Comparison of ENCODE assay signal across 10 cellular contexts in the genomic region with DNA sequence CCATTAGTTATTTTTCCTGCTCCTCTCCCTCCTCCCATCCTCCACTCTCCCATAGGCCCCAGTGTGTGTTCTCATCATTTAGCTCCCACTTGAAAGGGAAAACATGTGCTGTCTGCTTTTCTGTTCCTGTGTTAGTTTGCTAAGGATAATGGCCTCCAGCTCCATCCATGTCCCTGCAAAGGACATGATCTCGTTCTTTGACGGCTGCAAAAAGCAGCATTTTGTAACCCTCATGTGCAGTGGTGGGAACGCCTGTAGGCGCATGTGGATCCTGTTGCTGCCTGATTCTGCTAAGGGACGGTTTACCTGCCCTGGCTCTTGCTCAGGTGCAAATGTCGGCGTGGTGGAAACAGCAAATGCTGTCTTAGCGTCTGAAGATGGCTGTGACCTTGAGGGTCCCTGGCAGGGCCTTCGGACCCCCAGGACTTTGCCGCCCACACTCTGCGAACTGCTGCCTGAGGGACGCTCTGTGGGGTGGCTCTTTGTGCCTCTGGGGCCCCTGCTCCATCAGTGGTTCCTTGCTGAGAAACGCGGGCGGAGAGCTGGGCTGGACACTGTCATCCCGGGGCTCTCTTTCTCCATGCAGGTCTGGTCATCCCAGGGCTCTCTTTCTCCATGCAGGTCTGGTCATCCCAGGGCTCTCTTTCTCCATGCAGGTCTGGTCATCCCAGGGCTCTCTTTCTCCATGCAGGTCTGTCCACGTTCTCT. TPM values are rescaled to one million over a fixed set of nuclear protein-coding genes. Genes with fewer than 3 reads are reported as not detected.
DNase-seq lines count a peak whose midpoint lies in the region; ATAC-seq and TF ChIP-seq lines count a peak whose summit lies in the region.
"Had no signal": no experiment of that assay in that cellular context is flagged by ENCODE, and none has a peak within 500 bp of the region (broad histone marks: within the 10 kb centered on the region; RNA-seq: fewer than 3 reads in every experiment).

No MANE protein-coding gene starts in this region.

- in situ Hi-C loops in HAP-1 (cut with MboI; ENCODE audit: low sequenced_read_pairs), result no loop called here

- H3K36me3 ChIP-seq in HAP-1 (replicated peaks), result no peaks in the 10 kb centered on the region

- peak overlapping the region; percentile 53 for H3K4me3 ChIP-seq in HL-60 (replicated peaks; ENCODE audit: insufficient read depth, low read length)
- H3K4me3 ChIP-seq in HAP-1, result no peak overlapping the region

- H3K4me3 Mint-ChIP-seq in activated naive CD4-positive, alpha-beta T cell treated with anti-CD3 and anti-CD28 coated beads for 36 hours, result peak overlapping the region; percentile 63
- H3K4me3 Mint-ChIP-seq in activated CD8-positive, alpha-beta T cell treated with anti-CD3 and anti-CD28 coated beads, Interleukin-2, amount 10 ng/mL, durations not matched to agents 7 days and 5 days, result peak overlapping the region; percentile 87
- H3K4me3 Mint-ChIP-seq in stimulated activated memory B cell treated with anti-CD40 and anti-IgM and Interleukin-4, amounts not matched to agents 10 μg/mL and 1 μg/mL and 100 μg/mL, for 72 hours, result peak overlapping the region; percentile 88
- no peak overlapping the region for H3K4me3 Mint-ChIP-seq in HFFc6

- no peaks in the 10 kb centered on the region for H3K27me3 Mint-ChIP-seq in activated naive CD4-positive, alpha-beta T cell treated with anti-CD3 and anti-CD28 coated beads for 36 hours (ENCODE audit: low read depth)
- no peaks in the 10 kb centered on the region for H3K27me3 Mint-ChIP-seq in activated CD8-positive, alpha-beta T cell treated with anti-CD3 and anti-CD28 coated beads, Interleukin-2, amount 10 ng/mL, durations not matched to agents 7 days and 5 days (ENCODE audit: low read depth)
- H3K27me3 Mint-ChIP-seq in stimulated activated memory B cell treated with anti-CD40 and anti-IgM and Interleukin-4, amounts not matched to agents 10 μg/mL and 1 μg/mL and 100 μg/mL, for 72 hours, result no peaks in the 10 kb centered on the region
- H3K27me3 Mint-ChIP-seq in HFFc6 (ENCODE audit: insufficient read depth), result no peaks in the 10 kb centered on the region

- peaks cover 2% of the 10 kb centered on the region for H3K36me3 Mint-ChIP-seq in activated naive CD4-positive, alpha-beta T cell treated with anti-CD3 and anti-CD28 coated beads for 36 hours (ENCODE audit: low read depth)
- H3K36me3 Mint-ChIP-seq in activated CD8-positive, alpha-beta T cell treated with anti-CD3 and anti-CD28 coated beads, Interleukin-2, amount 10 ng/mL, durations not matched to agents 7 days and 5 days (ENCODE audit: low read depth), result peaks cover 3% of the 10 kb centered on the region
- peaks cover 13% of the 10 kb centered on the region for H3K36me3 Mint-ChIP-seq in stimulated activated memory B cell treated with anti-CD40 and anti-IgM and Interleukin-4, amounts not matched to agents 10 μg/mL and 1 μg/mL and 100 μg/mL, for 72 hours
- H3K36me3 Mint-ChIP-seq in HFFc6 (ENCODE audit: low read depth), result no peaks in the 10 kb centered on the region; the same call in none of the 2 replicates

- POLR2A ChIA-PET in activated CD8-positive, alpha-beta T cell treated with anti-CD3 and anti-CD28 coated beads, Interleukin-2, amount 10 ng/mL, durations not matched to agents 7 days and 5 days (lab: Charles Lee), result interaction anchor here (0.6 to 2.8 kb wide), 6 partner anchors 8 to 226 kb away, joined by 3 to 18 read pairs (median 5); partner anchors contain the start of genes FUOM and PAOX

- CTCF ChIA-PET in activated naive CD4-positive, alpha-beta T cell treated with anti-CD3 and anti-CD28 coated beads for 36 hours (lab: Charles Lee), result interaction anchor here (0.9 kb wide), 1 partner anchor 11 kb away, joined by 3 read pairs; no protein-coding TSS in a partner anchor
- CTCF ChIA-PET in activated CD8-positive, alpha-beta T cell treated with anti-CD3 and anti-CD28 coated beads, Interleukin-2, amount 10 ng/mL, durations not matched to agents 7 days and 5 days (lab: Charles Lee), result interaction anchor here (2.1 to 2.6 kb wide), 2 partner anchors 59 to 81 kb away, joined by 5 to 10 read pairs; no protein-coding TSS in a partner anchor

- peak overlapping the region; percentile 75 for H3K27ac ChIP-seq in HL-60 (replicated peaks)

- TF ChIP-seq CTCF in HL-60 (IDR thresholded peaks at IDR 0.05; ENCODE audit: insufficient read depth, low read length) (no peak), HFFc6 (IDR thresholded peaks at IDR 0.05) (no peak)

- H3K4me1 Mint-ChIP-seq in activated naive CD4-positive, alpha-beta T cell treated with anti-CD3 and anti-CD28 coated beads for 36 hours (ENCODE audit: low read depth), result peaks cover 40% of the 10 kb centered on the region
- peaks cover 43% of the 10 kb centered on the region for H3K4me1 Mint-ChIP-seq in activated CD8-positive, alpha-beta T cell treated with anti-CD3 and anti-CD28 coated beads, Interleukin-2, amount 10 ng/mL, durations not matched to agents 7 days and 5 days (ENCODE audit: low read depth)
- H3K4me1 Mint-ChIP-seq in stimulated activated memory B cell treated with anti-CD40 and anti-IgM and Interleukin-4, amounts not matched to agents 10 μg/mL and 1 μg/mL and 100 μg/mL, for 72 hours, result peaks cover 61% of the 10 kb centered on the region
- H3K4me1 Mint-ChIP-seq in HFFc6 (ENCODE audit: low read depth), result peaks cover 10% of the 10 kb centered on the region; the same call in 1 of the 2 replicates

- ATAC-seq in activated CD8-positive, alpha-beta T cell treated with anti-CD3 and anti-CD28 coated beads, Interleukin-2, amount 10 ng/mL, durations not matched to agents 7 days and 5 days, result no peak
- ATAC-seq in stimulated activated memory B cell treated with anti-CD40 and anti-IgM and Interleukin-4, amounts not matched to agents 10 μg/mL and 1 μg/mL and 100 μg/mL, for 72 hours, result no peak

- DNase-seq in activated naive CD4-positive, alpha-beta T cell treated with anti-CD3 and anti-CD28 coated beads for 36 hours, result no peak
- DNase-seq in activated naive CD4-positive, alpha-beta T cell (lab: John Stamatoyannopoulos, UW), result no peak
- DNase-seq in HL-60 (ENCODE audit: low read depth in 1 of 2, low spot score in 1 of 2), result peak; percentile 54 to 79
- no peak for DNase-seq in activated CD8-positive, alpha-beta T cell treated with anti-CD3 and anti-CD28 coated beads, Interleukin-2, amount 10 ng/mL, durations not matched to agents 7 days and 5 days
- no peak for DNase-seq in HFFc6
- no peak for DNase-seq in HAP-1 (ENCODE audit: low spot score in 2 of 2)
- no peak for DNase-seq in AG20443 (ENCODE audit: low spot score)
- DNase-seq: trophoblast cell had no signal

- no peaks in the 10 kb centered on the region for H3K27me3 ChIP-seq in HL-60 (ENCODE audit: insufficient read depth, poor library complexity, severe bottlenecking)
- no peaks in the 10 kb centered on the region for H3K27me3 ChIP-seq in HAP-1 (ENCODE audit: low read depth)

- H3K4me1 ChIP-seq in HAP-1, result peaks cover under 1% of the 10 kb centered on the region; the same call in 1 of the 2 replicates

- no peaks in the 10 kb centered on the region for H3K9me3 ChIP-seq in HAP-1

- peak overlapping the region; percentile 96 for H3K27ac Mint-ChIP-seq in activated naive CD4-positive, alpha-beta T cell treated with anti-CD3 and anti-CD28 coated beads for 36 hours
- peak overlapping the region; percentile 99 for H3K27ac Mint-ChIP-seq in activated CD8-positive, alpha-beta T cell treated with anti-CD3 and anti-CD28 coated beads, Interleukin-2, amount 10 ng/mL, durations not matched to agents 7 days and 5 days
- H3K27ac Mint-ChIP-seq in stimulated activated memory B cell treated with anti-CD40 and anti-IgM and Interleukin-4, amounts not matched to agents 10 μg/mL and 1 μg/mL and 100 μg/mL, for 72 hours, result peak overlapping the region; percentile 88
- H3K27ac Mint-ChIP-seq in HFFc6, result no peak overlapping the region

- intact Hi-C loops in activated naive CD4-positive, alpha-beta T cell treated with anti-CD3 and anti-CD28 coated beads for 36 hours (cut with micrococcal nuclease), result loop anchor here (2.0 kb wide), 1 partner anchor 54 kb away; no protein-coding TSS in a partner anchor

- no peaks in the 10 kb centered on the region for H3K9me3 Mint-ChIP-seq in activated naive CD4-positive, alpha-beta T cell treated with anti-CD3 and anti-CD28 coated beads for 36 hours
- no peaks in the 10 kb centered on the region for H3K9me3 Mint-ChIP-seq in activated CD8-positive, alpha-beta T cell treated with anti-CD3 and anti-CD28 coated beads, Interleukin-2, amount 10 ng/mL, durations not matched to agents 7 days and 5 days (ENCODE audit: insufficient read depth)
- no peaks in the 10 kb centered on the region for H3K9me3 Mint-ChIP-seq in stimulated activated memory B cell treated with anti-CD40 and anti-IgM and Interleukin-4, amounts not matched to agents 10 μg/mL and 1 μg/mL and 100 μg/mL, for 72 hours
- H3K9me3 Mint-ChIP-seq in HFFc6, result no peaks in the 10 kb centered on the region

RNA-seq across cellular contexts. Expression of gene MTG1, which starts 5.5 kb away (rescaled TPM):
- total RNA-seq in activated naive CD4-positive, alpha-beta T cell treated with anti-CD3 and anti-CD28 coated beads for 36 hours, result 10 to 100 TPM; 31.6 to 32.9 TPM
- 10 to 100 TPM; 51.8 to 54.8 TPM for total RNA-seq in activated CD8-positive, alpha-beta T cell treated with anti-CD3 and anti-CD28 coated beads, Interleukin-2, amount 10 ng/mL, durations not matched to agents 7 days and 5 days
- total RNA-seq in HFFc6 (2021; fragmentation: NEBNext Ultra II Directional; extraction: Animal tissue kit (Norgen Biotek cat#: 25700)), result 10 to 100 TPM; 23.7 to 33.0 (median 26.6) TPM

RNA-seq across cellular contexts. Expression of gene PAOX, which starts 9.4 kb away (rescaled TPM):
- 1 to 10 TPM; 4.4 to 5.0 TPM for total RNA-seq in activated naive CD4-positive, alpha-beta T cell treated with anti-CD3 and anti-CD28 coated beads for 36 hours
- 1 to 10 TPM; 5.8 to 6.5 TPM for total RNA-seq in activated CD8-positive, alpha-beta T cell treated with anti-CD3 and anti-CD28 coated beads, Interleukin-2, amount 10 ng/mL, durations not matched to agents 7 days and 5 days
- total RNA-seq in HFFc6 (2021; fragmentation: NEBNext Ultra II Directional; extraction: Animal tissue kit (Norgen Biotek cat#: 25700)), result 1 to 10 TPM; 2.4 to 4.9 (median 3.6) TPM

RNA-seq across cellular contexts. Expression of gene ECHS1, which starts 15.3 kb away (rescaled TPM):
- total RNA-seq in activated naive CD4-positive, alpha-beta T cell treated with anti-CD3 and anti-CD28 coated beads for 36 hours, result 10 to 100 TPM; 45.8 to 48.7 TPM
- 10 to 100 TPM; 47.0 to 48.5 TPM for total RNA-seq in activated CD8-positive, alpha-beta T cell treated with anti-CD3 and anti-CD28 coated beads, Interleukin-2, amount 10 ng/mL, durations not matched to agents 7 days and 5 days
- 100 to 1,000 TPM; 105 to 137 (median 114) TPM for total RNA-seq in HFFc6 (2021; fragmentation: NEBNext Ultra II Directional; extraction: Animal tissue kit (Norgen Biotek cat#: 25700))

RNA-seq across cellular contexts. Expression of gene FUOM, which starts 30.6 kb away (rescaled TPM):
- 10 to 100 TPM; 29.9 to 34.9 TPM for total RNA-seq in activated naive CD4-positive, alpha-beta T cell treated with anti-CD3 and anti-CD28 coated beads for 36 hours
- total RNA-seq in activated CD8-positive, alpha-beta T cell treated with anti-CD3 and anti-CD28 coated beads, Interleukin-2, amount 10 ng/mL, durations not matched to agents 7 days and 5 days, result 10 to 100 TPM; 12.4 to 13.4 TPM
- total RNA-seq in HFFc6 (2021; fragmentation: NEBNext Ultra II Directional; extraction: Animal tissue kit (Norgen Biotek cat#: 25700)), result 1 to 10 TPM in 5 of 6 experiments, under 1 TPM in 1; 0.55 to 8.9 (median 7.8) TPM

RNA-seq across cellular contexts. Expression of gene SPRN, which starts 36.0 kb away (rescaled TPM):
- not detected for total RNA-seq in activated naive CD4-positive, alpha-beta T cell treated with anti-CD3 and anti-CD28 coated beads for 36 hours
- total RNA-seq in activated CD8-positive, alpha-beta T cell treated with anti-CD3 and anti-CD28 coated beads, Interleukin-2, amount 10 ng/mL, durations not matched to agents 7 days and 5 days, result not detected
- 1 to 10 TPM in 2 of 6 experiments, under 1 TPM in 4; 0.31 to 2.9 (median 0.40) TPM for total RNA-seq in HFFc6 (2021; fragmentation: NEBNext Ultra II Directional; extraction: Animal tissue kit (Norgen Biotek cat#: 25700))
- total RNA-seq: RPMI7951 had no signal

Comparison
In these comparisons a context has a peak if more than half of its experiments do, and no peak if none do; other contexts are left out.
1. DNase-seq: peak in HL-60 (2 of 2); none in activated naive CD4-positive, alpha-beta T cell treated with anti-CD3 and anti-CD28 coated beads for 36 hours (single experiment), activated naive CD4-positive, alpha-beta T cell (0 of 4), activated CD8-positive, alpha-beta T cell treated with anti-CD3 and anti-CD28 coated beads, Interleukin-2, amount 10 ng/mL, durations not matched to agents 7 days and 5 days (single experiment), HFFc6 (single experiment), HAP-1 (0 of 2) and AG20443 (single experiment).